Comparison of ENCODE assay signal across 1 cellular context in genomic region chr15:67120839-67121540, GRCh38.
TF ChIP-seq lines count a peak whose summit lies in the region.

No MANE protein-coding gene starts in this region.

TF ChIP-seq in H1, 55 proteins besides CTCF, POLR2A, EP300 and RAD21 (continued from another document):
- TF ChIP-seq, protein P1, sequence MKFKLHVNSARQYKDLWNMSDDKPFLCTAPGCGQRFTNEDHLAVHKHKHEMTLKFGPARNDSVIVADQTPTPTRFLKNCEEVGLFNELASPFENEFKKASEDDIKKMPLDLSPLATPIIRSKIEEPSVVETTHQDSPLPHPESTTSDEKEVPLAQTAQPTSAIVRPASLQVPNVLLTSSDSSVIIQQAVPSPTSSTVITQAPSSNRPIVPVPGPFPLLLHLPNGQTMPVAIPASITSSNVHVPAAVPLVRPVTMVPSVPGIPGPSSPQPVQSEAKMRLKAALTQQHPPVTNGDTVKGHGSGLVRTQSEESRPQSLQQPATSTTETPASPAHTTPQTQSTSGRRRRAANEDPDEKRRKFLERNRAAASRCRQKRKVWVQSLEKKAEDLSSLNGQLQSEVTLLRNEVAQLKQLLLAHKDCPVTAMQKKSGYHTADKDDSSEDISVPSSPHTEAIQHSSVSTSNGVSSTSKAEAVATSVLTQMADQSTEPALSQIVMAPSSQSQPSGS (IDR thresholded peaks at IDR 0.05; ENCODE audit: low read length) = no peak
- TF ChIP-seq TBP (IDR thresholded peaks at IDR 0.05; ENCODE audit: low read depth, low read length) = no peak
- no peak for TF ChIP-seq POLR2AphosphoS5 (IDR thresholded peaks at IDR 0.05; ENCODE audit: low read depth, low read length)
- TF ChIP-seq TAF7 (optimal IDR thresholded peaks at IDR 0.05; ENCODE audit: borderline replicate concordance, low read depth, low read length) = no peak
- TF ChIP-seq RFX5 (IDR thresholded peaks at IDR 0.05; ENCODE audit: borderline replicate concordance, low read depth, low read length) = no peak
- TF ChIP-seq TEAD4 (IDR thresholded peaks at IDR 0.05; ENCODE audit: low read depth, low read length) = no peak
- TF ChIP-seq NANOG (IDR thresholded peaks at IDR 0.05; ENCODE audit: insufficient read depth, low read depth, low read length, poor library complexity, severe bottlenecking) = no peak
- no peak for TF ChIP-seq EGR1 (IDR thresholded peaks at IDR 0.05; ENCODE audit: borderline replicate concordance, low read depth, low read length)
